8 cellular contexts compared by ENCODE assay signal in the genomic region with DNA sequence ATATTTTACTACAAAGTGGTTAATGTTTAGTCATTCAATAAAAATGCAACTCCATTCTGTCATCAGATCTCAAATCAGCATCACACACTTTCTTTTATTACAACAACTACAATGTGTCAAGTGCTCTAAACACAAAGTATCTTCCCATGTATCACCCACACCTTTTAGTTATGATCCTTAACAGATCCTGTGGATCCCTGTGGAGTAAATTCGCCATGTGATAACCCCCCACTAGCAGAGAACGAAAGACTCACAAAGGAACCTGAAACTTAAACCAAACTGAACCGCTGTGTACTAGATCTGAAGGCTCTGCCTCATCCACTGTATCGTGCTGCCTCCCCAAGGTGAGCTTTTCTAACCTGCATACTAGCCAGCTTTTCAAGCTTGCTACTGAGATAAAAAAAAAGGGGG. TPM values are rescaled to one million over a fixed set of nuclear protein-coding genes. Genes with fewer than 3 reads are reported as not detected.
DNase-seq lines count a peak whose midpoint lies in the region; ATAC-seq and TF ChIP-seq lines count a peak whose summit lies in the region.

No MANE protein-coding gene starts in this region.

- no peaks in the 10 kb centered on the region for H3K36me3 Mint-ChIP-seq in activated naive CD4-positive, alpha-beta T cell treated with anti-CD3 and anti-CD28 coated beads, Interleukin-2, amount 50 U/mL, for 72 hours

- H3K4me3 ChIP-seq in HFF-Myc (replicated peaks; ENCODE audit: low read depth, low read length) (peak overlapping the region; percentile 79), testis (no peak overlapping the region)

- peak; percentile 7 to 11 for ATAC-seq in activated CD4-positive, CD25-positive, alpha-beta regulatory T cell treated with anti-CD3 and anti-CD28 coated beads, Interleukin-2, amount 50 U/mL, for 24 hours
- ATAC-seq in activated naive CD4-positive, alpha-beta T cell treated with anti-CD3 and anti-CD28 coated beads, Interleukin-2, amount 50 U/mL, for 72 hours, result peak in 1 of 2 donors; percentile 36

- H3K27ac Mint-ChIP-seq in activated naive CD4-positive, alpha-beta T cell treated with anti-CD3 and anti-CD28 coated beads, Interleukin-2, amount 50 U/mL, for 72 hours, result peak overlapping the region; percentile 88 to 96

- no peak for TF ChIP-seq POLR2A in testis (IDR thresholded peaks at IDR 0.05)

- H3K27ac ChIP-seq in testis, result peak overlapping the region; percentile 32 to 73

- no peak for DNase-seq in activated CD4-positive, CD25-positive, alpha-beta regulatory T cell treated with anti-CD3 and anti-CD28 coated beads, Interleukin-2, amount 50 U/mL, for 72 hours
- no peak for DNase-seq in HFF-Myc (ENCODE audit: extremely low read depth, low read depth)
- DNase-seq in NCI-H510A treated with DMSO at 0.1 percent for 48 hours (lab: John Stamatoyannopoulos, UW), result peak; percentile 38
- peak in 1 of 2 donors; percentile 17 for DNase-seq in activated naive CD4-positive, alpha-beta T cell treated with anti-CD3 and anti-CD28 coated beads, Interleukin-2, amount 50 U/mL, for 72 hours (ENCODE audit: low spot score in 2 of 2)
- DNase-seq in iPS-NIHi11 (ENCODE audit: low spot score), result peak; percentile 31
- peak; percentile 29 for DNase-seq in testis
- DNase-seq in globus pallidus (ENCODE audit: low spot score), result no peak

- no peaks in the 10 kb centered on the region for H3K27me3 ChIP-seq in testis

- no peaks in the 10 kb centered on the region for H3K9me3 ChIP-seq in testis

- H3K9me3 Mint-ChIP-seq in activated naive CD4-positive, alpha-beta T cell treated with anti-CD3 and anti-CD28 coated beads, Interleukin-2, amount 50 U/mL, for 72 hours, result peaks cover 0 to 6% of the 10 kb centered on the region in 2 donors

- intact Hi-C loops in testis (cut with DNase I; ENCODE audit: low total_unique reads), result no loop called here

- H3K36me3 ChIP-seq in testis (ENCODE audit: low read depth, missing control alignments), result no peaks in the 10 kb centered on the region

- H3K4me1 ChIP-seq in testis, result peaks cover 28% of the 10 kb centered on the region

- 31 to 37% methylated on average over 4 of the region's 4 CpGs for WGBS in testis, 2 donors

- TF ChIP-seq CTCF in HFF-Myc (IDR thresholded peaks at IDR 0.05; ENCODE audit: low read depth, low read length, missing control alignments), result no peak
- no peak for TF ChIP-seq CTCF in testis (IDR thresholded peaks at IDR 0.05)

RNA-seq across cellular contexts. Expression of gene DPY19L1, which starts 1.8 kb away (rescaled TPM):
- 10 to 100 TPM; 10.2 to 10.3 TPM for total RNA-seq in activated naive CD4-positive, alpha-beta T cell treated with anti-CD3 and anti-CD28 coated beads, Interleukin-2, amount 50 U/mL, for 72 hours
- 10 to 100 TPM; 40.2 to 53.4 TPM for total RNA-seq in testis
- 63.8 TPM for polyA plus RNA-seq in testis (ENCODE audit: insufficient read depth, low read depth, low replicate concordance)

Comparison
In these comparisons a context has a peak if more than half of its experiments do, and no peak if none do; other contexts are left out.
1. DNase-seq: peak in NCI-H510A treated with DMSO at 0.1 percent for 48 hours (single experiment), iPS-NIHi11 (single experiment) and testis (single experiment); none in activated CD4-positive, CD25-positive, alpha-beta regulatory T cell treated with anti-CD3 and anti-CD28 coated beads, Interleukin-2, amount 50 U/mL, for 72 hours (single experiment), HFF-Myc (single experiment) and globus pallidus (single experiment).